ENCODE assay signal across 19 cellular contexts in genomic region chr1:25006770-25007169, GRCh38.
A peak's percentile ranks its signal among the peaks of the same experiment; 100 is the strongest.
DNase-seq lines count a peak whose midpoint lies in the region; ATAC-seq and TF ChIP-seq lines count a peak whose summit lies in the region.
"Had no signal": no experiment of that assay in that cellular context is flagged by ENCODE, and none has a peak within 500 bp of the region (broad histone marks: within the 10 kb centered on the region; RNA-seq: fewer than 3 reads in every experiment).

No MANE protein-coding gene starts in this region.

- DNase-seq in NCI-H146 (lab: John Stamatoyannopoulos, UW) (peak; percentile 11), NCI-H146 treated with DMSO at 0.1 percent for 48 hours (lab: John Stamatoyannopoulos, UW; ENCODE audit: unreplicated experiment) (no peak), EH (ENCODE audit: low read depth) (peak; percentile 40), adipocyte (ENCODE audit: low read depth) (peak; percentile 35), mucosa of gallbladder (ENCODE audit: low spot score) (peak; percentile 31), OCI-LY7 (ENCODE audit: low spot score) (no peak), H7 (no peak)
- DNase-seq: activated CD4-positive, CD25-positive, alpha-beta regulatory T cell; activated T-cell treated with anti-CD3 and anti-CD28 coated beads, Interleukin-2, amount 50 U/mL, for 48 hours; left ventricle myocardium superior; NCI-H774; stimulated activated CD4-positive, alpha-beta T cell treated with anti-CD3 and anti-CD28 coated beads, Interleukin-12 subunit alpha, Interleukin-12 subunit beta, amount 100 ng/mL, for 4 hours had no signal

- TF ChIP-seq CTCF in OCI-LY7 (conservative IDR thresholded peaks at IDR 0.05; ENCODE audit: low read length): no peak

- H3K27me3 ChIP-seq in adipocyte (replicated peaks; ENCODE audit: control insufficient read depth, insufficient read depth, low read length) (peaks cover 60% of the 10 kb centered on the region), H7 (ENCODE audit: control insufficient read depth, insufficient read depth, low read length) (no peaks in the 10 kb centered on the region)
- H3K27me3 ChIP-seq: neutrophil, SJSA1, uterus had no signal

- H3K36me3 ChIP-seq in adipocyte (ENCODE audit: control insufficient read depth, insufficient read depth, low read length, severe bottlenecking) (no peaks in the 10 kb centered on the region), OCI-LY7 (ENCODE audit: insufficient read depth, low read length) (no peaks in the 10 kb centered on the region), H7 (replicated peaks; ENCODE audit: control insufficient read depth, insufficient read depth, low read length) (no peaks in the 10 kb centered on the region)
- H3K36me3 ChIP-seq: breast epithelium, heart left ventricle, neutrophil, SJSA1, uterus had no signal

- CTCF ChIA-PET in OCI-LY7 (lab: Charles Lee; ENCODE audit: unreplicated experiment): no interaction called here

- H3K9me3 ChIP-seq in adipocyte (ENCODE audit: control insufficient read depth, low read length): peaks cover 8% of the 10 kb centered on the region
- no peaks in the 10 kb centered on the region for H3K9me3 ChIP-seq in OCI-LY7 (ENCODE audit: low read length)
- H3K9me3 ChIP-seq: breast epithelium, heart left ventricle, neutrophil, SJSA1, uterus had no signal

- H3K4me2 ChIP-seq in OCI-LY7 (ENCODE audit: low read length): no peak overlapping the region

- H3K79me2 ChIP-seq in OCI-LY7 (ENCODE audit: insufficient read depth, low read depth, low read length): no peaks in the 10 kb centered on the region

- H3K4me1 ChIP-seq in adipocyte (ENCODE audit: control insufficient read depth, insufficient read depth, low read length) (peaks cover 4% of the 10 kb centered on the region), OCI-LY7 (ENCODE audit: insufficient read depth, low read length, poor library complexity, severe bottlenecking) (no peaks in the 10 kb centered on the region)
- H3K4me1 ChIP-seq: breast epithelium, uterus had no signal

- ATAC-seq in SK-N-SH treated with all-trans-retinoic acid at 6 μM for 48 hours: no peak
- ATAC-seq: HCT116, heart left ventricle, left ventricle myocardium superior had no signal

- no peaks in the 10 kb centered on the region for H4K20me1 ChIP-seq in OCI-LY7 (ENCODE audit: insufficient read depth, low read length)

- H3K4me3 ChIP-seq in adipocyte (ENCODE audit: low read length) (no peak overlapping the region), OCI-LY7 (ENCODE audit: low read depth, low read length, poor library complexity, severe bottlenecking) (no peak overlapping the region), H7 (ENCODE audit: insufficient read depth, low read depth, low read length) (no peak overlapping the region)
- H3K4me3 ChIP-seq: heart left ventricle, SJSA1, uterus had no signal

- no peak overlapping the region for H3K9ac ChIP-seq in adipocyte (ENCODE audit: low read length)

- H3K27ac ChIP-seq in OCI-LY7 (ENCODE audit: low read depth, low read length, poor library complexity, severe bottlenecking): no peak overlapping the region
- H3K27ac ChIP-seq: breast epithelium, heart left ventricle, SJSA1, uterus had no signal

- intact Hi-C loops in OCI-LY7 (cut with micrococcal nuclease; ENCODE audit: unreplicated experiment): no loop called here

- POLR2A ChIA-PET in OCI-LY7 (lab: Charles Lee): interaction anchor here (0.6 kb wide), 2 partner anchors 10 to 146 kb away, joined by 3 to 5 read pairs; no protein-coding TSS in a partner anchor

- no peaks in the 10 kb centered on the region for H3K9me2 ChIP-seq in OCI-LY7 (ENCODE audit: insufficient read depth, low read length)

- no peak overlapping the region for H2AFZ ChIP-seq in OCI-LY7 (ENCODE audit: low read length)

- no TSS peak for BruUV-seq in OCI-LY7 (replicated peaks; lab: Mats Ljungman, UMichigan)

TF ChIP-seq in SK-N-SH treated with all-trans-retinoic acid at 6 μM for 48 hours, 23 proteins besides CTCF, POLR2A, EP300 and RAD21:
- no peak for TF ChIP-seq ISL1 (CRISPR knock-in tag; IDR thresholded peaks at IDR 0.05)
- no peak for TF ChIP-seq BACH2 (CRISPR knock-in tag; IDR thresholded peaks at IDR 0.05; ENCODE audit: borderline replicate concordance)
- TF ChIP-seq TSHZ2 (CRISPR knock-in tag; IDR thresholded peaks at IDR 0.05): no peak
- no peak for TF ChIP-seq TOX (CRISPR knock-in tag; IDR thresholded peaks at IDR 0.05; ENCODE audit: borderline replicate concordance)
- no peak for TF ChIP-seq OSR1 (CRISPR knock-in tag; IDR thresholded peaks at IDR 0.05)

Comparison
In these comparisons a context has a peak if more than half of its experiments do, and no peak if none do; other contexts are left out.
1. DNase-seq: peak in NCI-H146 (single experiment), EH (single experiment), adipocyte (single experiment) and mucosa of gallbladder (single experiment); none in NCI-H146 treated with DMSO at 0.1 percent for 48 hours (single experiment), OCI-LY7 (single experiment) and H7 (single experiment).